ENCODE assay signal across 8 cellular contexts in the genomic region with DNA sequence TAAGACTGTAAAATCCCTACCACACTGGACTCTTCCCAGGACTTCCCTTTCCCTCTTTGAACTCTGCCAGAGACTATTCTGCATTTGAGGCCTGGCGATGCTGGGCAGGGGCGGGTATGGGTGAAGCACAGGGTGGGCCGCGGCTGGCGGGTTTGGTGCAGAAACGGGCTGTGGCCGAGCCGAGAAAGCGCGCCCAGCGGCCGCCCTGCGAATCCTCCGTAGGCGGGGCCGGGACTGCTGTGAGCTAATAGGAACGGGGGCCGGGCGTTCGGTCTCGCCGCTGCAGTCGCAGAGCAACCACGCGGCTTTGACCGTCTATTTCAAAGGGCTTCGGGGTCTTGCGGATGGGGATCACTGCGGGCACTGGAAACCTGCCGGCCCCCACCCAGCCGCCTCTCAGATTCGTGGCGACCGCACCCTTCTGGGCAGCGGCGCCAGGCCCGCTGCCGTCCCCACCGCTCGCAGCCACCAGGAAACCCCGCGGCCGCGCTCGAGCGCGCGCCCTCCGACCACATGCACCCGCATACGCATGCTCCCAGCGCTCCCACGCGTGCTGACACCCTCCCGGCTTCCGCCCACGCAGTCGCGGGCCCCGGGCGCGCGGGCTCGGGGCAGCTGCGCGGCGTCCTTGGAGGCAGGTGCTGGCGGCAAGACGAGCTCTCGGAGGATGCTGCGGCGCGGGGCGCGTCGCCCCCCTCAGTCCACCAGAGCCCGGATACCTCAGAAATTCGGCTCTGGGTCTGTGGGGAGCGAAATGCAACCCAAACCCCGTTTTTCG. TPM values are rescaled to one million over a fixed set of nuclear protein-coding genes. Genes with fewer than 3 reads are reported as not detected.
DNase-seq lines count a peak whose midpoint lies in the region; ATAC-seq and TF ChIP-seq lines count a peak whose summit lies in the region.

No MANE protein-coding gene starts in this region.

- peak; percentile 56 for ATAC-seq in GM19043 (IDR thresholded peaks at IDR 0.05; ENCODE audit: low read depth, unreplicated experiment)
- peak; percentile 55 for ATAC-seq in HG03342 (IDR thresholded peaks at IDR 0.05; ENCODE audit: unreplicated experiment)

- H3K4me1 ChIP-seq in BLaER1 (peaks cover 56% of the 10 kb centered on the region), liver (ENCODE audit: control insufficient read depth in 4 of 4, insufficient read depth in 4 of 4, low read length in 3 of 4) (peaks cover 0 to 20% (median 7%) of the 10 kb centered on the region in 4 donors)

- DNase-seq in NCI-H510A treated with DMSO at 0.1 percent for 48 hours (lab: John Stamatoyannopoulos, UW) (peak; percentile 95), dermis blood vessel endothelial cell (peak; percentile 89)
- peak; percentile 61 to 73 for DNase-seq in activated CD4-positive, alpha-beta T cell treated with anti-CD3 and anti-CD28 coated beads, Interleukin-2, amount 50 U/mL, for 24 hours (ENCODE audit: low read depth in 1 of 2, low spot score in 1 of 2)
- DNase-seq in stimulated activated CD4-positive, alpha-beta T cell treated with anti-CD3 and anti-CD28 coated beads, Interleukin-4, amount 100 ng/mL, for 1 hour: peak; percentile 84

- no peaks in the 10 kb centered on the region for H3K36me3 ChIP-seq in BLaER1
- no peaks in the 10 kb centered on the region for H3K36me3 ChIP-seq in liver (ENCODE audit: control insufficient read depth in 4 of 4, insufficient read depth in 3 of 4, low read depth in 1 of 4, low read length in 3 of 4)

- H3K27ac ChIP-seq in BLaER1 (peak overlapping the region; percentile 95), liver (ENCODE audit: low read depth in 1 of 2, low read length in 2 of 2) (peak overlapping the region; percentile 91 to 97)

- peak in 1 of 2 donors; percentile 38 for TF ChIP-seq RAD21 in liver (IDR thresholded peaks at IDR 0.05)

- TF ChIP-seq CTCF in liver (IDR thresholded peaks at IDR 0.05; ENCODE audit: low read depth, low read length, missing input control): peak; percentile 31

- H3K4me3 ChIP-seq in BLaER1: peak overlapping the region; percentile 83
- peak overlapping the region; percentile 63 to 86 (median 71) for H3K4me3 ChIP-seq in liver (ENCODE audit: low read depth in 1 of 3, low read length in 3 of 3)

- H3K9ac ChIP-seq in BLaER1 (peak overlapping the region; percentile 93), liver (ENCODE audit: low read depth in 1 of 2, low read length in 2 of 2) (peak overlapping the region; percentile 85 to 93)

- H3K27me3 ChIP-seq in BLaER1: no peaks in the 10 kb centered on the region
- no peaks in the 10 kb centered on the region for H3K27me3 ChIP-seq in liver (ENCODE audit: control insufficient read depth in 4 of 4, insufficient read depth in 4 of 4, low read length in 3 of 4)

- H3K4me2 ChIP-seq in BLaER1: peak overlapping the region; percentile 90

- under 1% methylated on average over 81 of the region's 81 CpGs for WGBS in liver

- H4K20me1 ChIP-seq in BLaER1: no peaks in the 10 kb centered on the region

- H3K9me3 ChIP-seq in BLaER1: peaks cover 10% of the 10 kb centered on the region
- H3K9me3 ChIP-seq in liver (ENCODE audit: control insufficient read depth in 4 of 4, low read length in 3 of 4): peaks cover 0 to 2% (median 0%) of the 10 kb centered on the region in 4 donors

TF ChIP-seq in liver, 16 proteins besides CTCF, POLR2A, EP300 and RAD21:
- TF ChIP-seq EGR1 (IDR thresholded peaks at IDR 0.05; ENCODE audit: low read depth in 2 of 2) (peak; percentile 78 to 92), RXRA (IDR thresholded peaks at IDR 0.05) (no peak), SP1 (IDR thresholded peaks at IDR 0.05) (peak; percentile 15), GABPA (IDR thresholded peaks at IDR 0.05 in 1 of 2, conservative IDR thresholded peaks at IDR 0.05 in 1 of 2) (no peak), YY1 (IDR thresholded peaks at IDR 0.05) (peak; percentile 57), REST (IDR thresholded peaks at IDR 0.05) (peak; percentile 30)

RNA-seq across cellular contexts. Expression of gene DNTTIP2, which starts 32.7 kb away (rescaled TPM):
- total RNA-seq in dermis blood vessel endothelial cell: 33.2 and 40.4 TPM in 2 replicates
- total RNA-seq in liver: 10 to 100 TPM; 12.8 to 14.0 TPM
- polyA plus RNA-seq in liver: 10 to 100 TPM; 10.9 to 19.7 TPM

Comparison
In these comparisons a context has a peak if more than half of its experiments do, and no peak if none do; other contexts are left out.
1. Peak in every context shown above with its lines: DNase-seq, ATAC-seq, H3K4me3 ChIP-seq and H3K27ac ChIP-seq.